ENCODE assay signal across 26 cellular contexts in the genomic region with DNA sequence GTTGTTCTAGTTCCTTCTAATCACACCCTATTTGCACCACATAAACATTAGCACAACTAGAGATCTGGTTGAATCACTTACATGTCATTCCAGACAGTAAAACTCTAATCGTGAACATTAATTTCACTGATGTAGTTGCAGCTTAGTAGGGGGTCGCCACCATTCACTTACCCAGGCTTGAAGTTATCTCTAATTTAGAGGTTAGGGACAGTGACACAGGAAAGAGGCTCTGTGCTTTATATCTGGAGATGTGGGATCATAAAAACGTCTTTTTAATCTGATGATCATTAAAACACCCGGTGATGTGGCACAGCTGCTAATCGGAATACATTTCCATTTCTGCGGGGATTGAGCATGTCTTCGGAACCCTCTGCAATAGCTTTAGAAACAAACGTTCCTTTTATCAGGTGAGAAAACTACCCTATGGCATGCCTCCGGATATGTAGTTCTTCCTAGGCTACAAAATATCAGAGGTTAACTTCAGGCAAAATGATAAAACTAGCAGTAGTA.
DNase-seq lines count a peak whose midpoint lies in the region; ATAC-seq, FAIRE-seq and TF ChIP-seq lines count a peak whose summit lies in the region.
"Had no signal": no experiment of that assay in that cellular context is flagged by ENCODE, and none has a peak within 500 bp of the region (broad histone marks: within the 10 kb centered on the region; RNA-seq: fewer than 3 reads in every experiment).

No MANE protein-coding gene starts in this region.

- H3K4me2 ChIP-seq in A549 (no peak overlapping the region; the same call in 2 of the 3 replicates), mesendoderm (ENCODE audit: low read length) (no peak overlapping the region)
- H3K4me2 ChIP-seq: BLaER1 had no signal

- WGBS in A549 (ENCODE audit: missing lambda C conversion rate): 88% methylated on average over 9 of the region's 9 CpGs
- no CpG with 5 or more reads among the region's 9 CpGs for WGBS in mesendoderm (ENCODE audit: extremely low coverage, insufficient coverage, low lambda C conversion rate)

- no peaks in the 10 kb centered on the region for H3K79me2 ChIP-seq in mesendoderm (ENCODE audit: control insufficient read depth, insufficient read depth, low read length)

- H3K27me3 ChIP-seq in Panc1 (ENCODE audit: control insufficient read depth, insufficient read depth, low read length) (no peaks in the 10 kb centered on the region), mesendoderm (ENCODE audit: insufficient read depth, low read length, poor library complexity) (no peaks in the 10 kb centered on the region)
- H3K27me3 ChIP-seq: BLaER1, MG63 had no signal

- no peak overlapping the region for H2AK5ac ChIP-seq in mesendoderm (ENCODE audit: low read length)

- no peak overlapping the region for H3K4ac ChIP-seq in mesendoderm (ENCODE audit: low read depth, low read length)

- H3K27ac ChIP-seq in A549: peak overlapping the region; percentile 44 to 95; a peak in 5 of 6 replicates
- H3K27ac ChIP-seq in Panc1 (ENCODE audit: low read length): peak overlapping the region; percentile 79; the same call in 1 of the 2 replicates
- peak overlapping the region; percentile 87 for H3K27ac ChIP-seq in epithelial cell of prostate
- no peak overlapping the region for H3K27ac ChIP-seq in mesendoderm (ENCODE audit: low read depth, low read length)
- H3K27ac ChIP-seq: BLaER1 had no signal

- TF ChIP-seq POLR2A in A549 (IDR thresholded peaks at IDR 0.05; ENCODE audit: low read length): no peak

- H2BK15ac ChIP-seq in mesendoderm (replicated peaks; ENCODE audit: low read depth): no peak overlapping the region

- H3K36me3 ChIP-seq in Panc1 (ENCODE audit: control insufficient read depth, insufficient read depth, low read length) (no peaks in the 10 kb centered on the region), mesendoderm (ENCODE audit: control insufficient read depth, insufficient read depth, low read length) (no peaks in the 10 kb centered on the region)
- H3K36me3 ChIP-seq: BLaER1, MG63 had no signal

- H3K56ac ChIP-seq in mesendoderm (ENCODE audit: low read length): no peak overlapping the region

- H3K23ac ChIP-seq in mesendoderm (ENCODE audit: low read length): no peak overlapping the region

- FAIRE-seq in A549 (lab: Jason Lieb, UNC): no peak
- FAIRE-seq: GM12892, GM19239, H1, HepG2, K562 had no signal

- POLR2A ChIA-PET in A549 (lab: Yijun Ruan, JAX) (no interaction called here), Panc1 (lab: Charles Lee) (no interaction called here)

- no peak for TF ChIP-seq EP300 in A549 (IDR thresholded peaks at IDR 0.05)

- H3K79me1 ChIP-seq in mesendoderm (ENCODE audit: low read length): no peaks in the 10 kb centered on the region

- no peak overlapping the region for H4K5ac ChIP-seq in mesendoderm (ENCODE audit: low read length)

- intact Hi-C loops in Panc1 (cut with micrococcal nuclease; ENCODE audit: unreplicated experiment): no loop called here

- H3K9ac ChIP-seq in mesendoderm (ENCODE audit: low read length): no peak overlapping the region
- H3K9ac ChIP-seq: BLaER1 had no signal

- H2BK5ac ChIP-seq in mesendoderm (ENCODE audit: low read length): no peak overlapping the region

- TF ChIP-seq RAD21 in A549 (conservative IDR thresholded peaks at IDR 0.05 in 1 of 2, IDR thresholded peaks at IDR 0.05 in 1 of 2): no peak

- H2BK120ac ChIP-seq in mesendoderm (ENCODE audit: low read depth, low read length): no peak overlapping the region

- no peak overlapping the region for H3K4me3 ChIP-seq in A549
- H3K4me3 ChIP-seq in Panc1 (ENCODE audit: low read depth in 2 of 2, low read length in 2 of 2): no peak overlapping the region
- no peak overlapping the region for H3K4me3 ChIP-seq in mesendoderm (ENCODE audit: low read length)
- H3K4me3 ChIP-seq: BLaER1, K562, MG63 had no signal

- no peak for TF ChIP-seq CTCF in A549 (IDR thresholded peaks at IDR 0.05)
- TF ChIP-seq CTCF in Panc1 (IDR thresholded peaks at IDR 0.05): no peak

- ATAC-seq in A549: no peak
- ATAC-seq in Panc1: no peak
- ATAC-seq in HG03097 (IDR thresholded peaks at IDR 0.05; ENCODE audit: low FRiP score, unreplicated experiment): no peak
- ATAC-seq: HepG2, K562 had no signal

- no TSS peak for BruUV-seq in Panc1 (replicated peaks; lab: Mats Ljungman, UMichigan)

- H3K9me3 ChIP-seq in A549: no peaks in the 10 kb centered on the region
- no peaks in the 10 kb centered on the region for H3K9me3 ChIP-seq in Panc1 (ENCODE audit: control insufficient read depth, insufficient read depth, low read depth, low read length)
- H3K9me3 ChIP-seq: BLaER1, MG63 had no signal

- no peak overlapping the region for H4K8ac ChIP-seq in mesendoderm (ENCODE audit: low read depth, low read length)

- H3K4me1 ChIP-seq in A549 (peaks cover 68% of the 10 kb centered on the region), Panc1 (ENCODE audit: control insufficient read depth, insufficient read depth, low read length) (peaks cover 54% of the 10 kb centered on the region), mesendoderm (ENCODE audit: control insufficient read depth, low read depth, low read length) (no peaks in the 10 kb centered on the region)

- CTCF ChIA-PET in A549 (lab: Yijun Ruan, JAX): interaction anchor here (1.3 kb wide), 1 partner anchor 23 kb away, joined by 3 read pairs; no protein-coding TSS in a partner anchor
- CTCF ChIA-PET in Panc1 (lab: Charles Lee): no interaction called here

- in situ Hi-C loops in Panc1 (cut with HindIII; ENCODE audit: low pct_unique_long_range_greater_than_20kb, low sequenced_read_pairs): no loop called here

- no peak overlapping the region for H3K18ac ChIP-seq in mesendoderm (ENCODE audit: low read length)

- DNase-seq in A549 (ENCODE audit: low read depth in 1 of 2, low spot score in 1 of 2): no peak
- DNase-seq in Panc1 (ENCODE audit: low read depth, low spot score): no peak
- no peak for DNase-seq in epithelial cell of prostate (ENCODE audit: low read depth, low spot score)
- peak; percentile 51 for DNase-seq in mesendoderm
- no peak for DNase-seq in NCI-H2081 treated with DMSO at 0.1 percent for 48 hours (lab: John Stamatoyannopoulos, UW)
- DNase-seq in HT-29 (ENCODE audit: low spot score): no peak
- no peak for DNase-seq in NCI-H1105 treated with DMSO at 0.1 percent for 48 hours (lab: John Stamatoyannopoulos, UW)
- DNase-seq: 8988T; CD4-positive, CD25-positive, alpha-beta regulatory T cell; DMS153; DND-41; Kasumi-1; MG63; NCI-H1417; NCI-H1694; NCI-H2029 treated with DMSO at 0.1 percent for 48 hours; NCI-H2227 treated with DMSO at 0.1 percent for 48 hours; NCI-H526 treated with DMSO at 0.1 percent for 48 hours; SIG-M5 had no signal

TF ChIP-seq in A549, 52 proteins besides CTCF, POLR2A, EP300 and RAD21 (continues in another document):
- no peak for TF ChIP-seq HOXB5 (CRISPR knock-in tag; IDR thresholded peaks at IDR 0.05)
- TF ChIP-seq, protein P1, sequence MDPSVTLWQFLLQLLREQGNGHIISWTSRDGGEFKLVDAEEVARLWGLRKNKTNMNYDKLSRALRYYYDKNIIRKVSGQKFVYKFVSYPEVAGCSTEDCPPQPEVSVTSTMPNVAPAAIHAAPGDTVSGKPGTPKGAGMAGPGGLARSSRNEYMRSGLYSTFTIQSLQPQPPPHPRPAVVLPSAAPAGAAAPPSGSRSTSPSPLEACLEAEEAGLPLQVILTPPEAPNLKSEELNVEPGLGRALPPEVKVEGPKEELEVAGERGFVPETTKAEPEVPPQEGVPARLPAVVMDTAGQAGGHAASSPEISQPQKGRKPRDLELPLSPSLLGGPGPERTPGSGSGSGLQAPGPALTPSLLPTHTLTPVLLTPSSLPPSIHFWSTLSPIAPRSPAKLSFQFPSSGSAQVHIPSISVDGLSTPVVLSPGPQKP (IDR thresholded peaks at IDR 0.05; ENCODE audit: low read depth, low read length): no peak
- TF ChIP-seq RARB (CRISPR knock-in tag; IDR thresholded peaks at IDR 0.05): no peak
- no peak for TF ChIP-seq HEYL (CRISPR knock-in tag; IDR thresholded peaks at IDR 0.05)
- TF ChIP-seq MAZ (IDR thresholded peaks at IDR 0.05; ENCODE audit: borderline replicate concordance, low read depth, low read length): no peak
- TF ChIP-seq ZSCAN20 (CRISPR knock-in tag; IDR thresholded peaks at IDR 0.05): no peak
- TF ChIP-seq JUN (IDR thresholded peaks at IDR 0.05): no peak
- TF ChIP-seq, protein P2, sequence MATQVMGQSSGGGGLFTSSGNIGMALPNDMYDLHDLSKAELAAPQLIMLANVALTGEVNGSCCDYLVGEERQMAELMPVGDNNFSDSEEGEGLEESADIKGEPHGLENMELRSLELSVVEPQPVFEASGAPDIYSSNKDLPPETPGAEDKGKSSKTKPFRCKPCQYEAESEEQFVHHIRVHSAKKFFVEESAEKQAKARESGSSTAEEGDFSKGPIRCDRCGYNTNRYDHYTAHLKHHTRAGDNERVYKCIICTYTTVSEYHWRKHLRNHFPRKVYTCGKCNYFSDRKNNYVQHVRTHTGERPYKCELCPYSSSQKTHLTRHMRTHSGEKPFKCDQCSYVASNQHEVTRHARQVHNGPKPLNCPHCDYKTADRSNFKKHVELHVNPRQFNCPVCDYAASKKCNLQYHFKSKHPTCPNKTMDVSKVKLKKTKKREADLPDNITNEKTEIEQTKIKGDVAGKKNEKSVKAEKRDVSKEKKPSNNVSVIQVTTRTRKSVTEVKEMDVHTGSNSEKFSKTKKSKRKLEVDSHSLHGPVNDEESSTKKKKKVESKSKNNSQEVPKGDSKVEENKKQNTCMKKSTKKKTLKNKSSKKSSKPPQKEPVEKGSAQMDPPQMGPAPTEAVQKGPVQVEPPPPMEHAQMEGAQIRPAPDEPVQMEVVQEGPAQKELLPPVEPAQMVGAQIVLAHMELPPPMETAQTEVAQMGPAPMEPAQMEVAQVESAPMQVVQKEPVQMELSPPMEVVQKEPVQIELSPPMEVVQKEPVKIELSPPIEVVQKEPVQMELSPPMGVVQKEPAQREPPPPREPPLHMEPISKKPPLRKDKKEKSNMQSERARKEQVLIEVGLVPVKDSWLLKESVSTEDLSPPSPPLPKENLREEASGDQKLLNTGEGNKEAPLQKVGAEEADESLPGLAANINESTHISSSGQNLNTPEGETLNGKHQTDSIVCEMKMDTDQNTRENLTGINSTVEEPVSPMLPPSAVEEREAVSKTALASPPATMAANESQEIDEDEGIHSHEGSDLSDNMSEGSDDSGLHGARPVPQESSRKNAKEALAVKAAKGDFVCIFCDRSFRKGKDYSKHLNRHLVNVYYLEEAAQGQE (IDR thresholded peaks at IDR 0.05): no peak
- TF ChIP-seq NR3C1 (IDR thresholded peaks at IDR 0.05): no peak
